ENCODE assay signal across 15 cellular contexts in genomic region chr20:14673164-14673563, GRCh38.
"Had no signal": no experiment of that assay in that cellular context is flagged by ENCODE, and none has a peak within 500 bp of the region (broad histone marks: within the 10 kb centered on the region; RNA-seq: fewer than 3 reads in every experiment).

No MANE protein-coding gene starts in this region.

- H3K4me3 ChIP-seq: lung, neural progenitor cell, pancreas, thyroid gland had no signal

- H3K27ac ChIP-seq: neural progenitor cell, pancreas, thyroid gland had no signal

- DNase-seq: activated CD4-positive, alpha-beta T cell treated with anti-CD3 and anti-CD28 coated beads, Interleukin-2, amount 50 U/mL, for 1 hour; activated naive CD4-positive, alpha-beta T cell treated with Interleukin-2 at 50 U/mL for 16 hours; activated naive CD8-positive, alpha-beta T cell treated with anti-CD3 and anti-CD28 coated beads, Interleukin-2, amount 50 U/mL, for 24 hours; activated T-cell treated with anti-CD3 and anti-CD28 coated beads for 4 hours; erythroblast; hippocampal formation; kidney glomerular epithelial cell; naive B cell; pancreas; stimulated activated CD4-positive, alpha-beta T cell treated with anti-CD3 and anti-CD28 coated beads, Interleukin-2, amount 100 ng/mL, for 48 hours; T-helper 1 cell; T1000; thyroid gland had no signal

- H3K4me2 ChIP-seq: neural progenitor cell had no signal

- H2AFZ ChIP-seq: neural progenitor cell had no signal

- H3K36me3 ChIP-seq: neural progenitor cell, pancreas, thyroid gland had no signal

- H3K4me1 ChIP-seq: neural progenitor cell, pancreas, thyroid gland had no signal

- H3K9me3 ChIP-seq: pancreas, thyroid gland had no signal

- H3K27me3 ChIP-seq: neural progenitor cell, pancreas, thyroid gland had no signal

- H3K9ac ChIP-seq: neural progenitor cell had no signal
